ENCODE assay signal across 17 cellular contexts in the genomic region with DNA sequence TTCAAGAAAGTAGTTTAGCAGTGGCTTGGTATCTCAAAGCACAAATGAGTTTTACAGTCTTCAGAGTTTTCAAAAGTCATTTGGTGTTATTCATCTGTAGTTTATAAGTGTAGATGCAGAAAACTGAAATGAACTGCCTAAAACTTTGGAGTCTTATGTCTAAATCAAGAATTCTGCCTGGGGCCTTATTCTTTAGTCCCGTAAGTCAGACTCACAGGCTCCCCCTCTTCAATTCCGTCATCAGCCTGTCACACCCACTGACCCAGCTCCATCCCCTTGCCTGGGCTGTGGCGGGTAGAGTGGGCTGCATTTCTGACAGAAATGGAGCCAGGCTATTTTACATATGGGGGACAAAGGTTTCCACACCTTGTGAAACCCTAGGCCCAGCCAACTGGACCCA. TPM values are rescaled to one million over a fixed set of nuclear protein-coding genes. Genes with fewer than 3 reads are reported as not detected.
DNase-seq lines count a peak whose midpoint lies in the region; ATAC-seq and TF ChIP-seq lines count a peak whose summit lies in the region.
"Had no signal": no experiment of that assay in that cellular context is flagged by ENCODE, and none has a peak within 500 bp of the region (broad histone marks: within the 10 kb centered on the region; RNA-seq: fewer than 3 reads in every experiment).

No MANE protein-coding gene starts in this region.

- no peaks in the 10 kb centered on the region for H3K36me3 ChIP-seq in OCI-LY3 (replicated peaks; ENCODE audit: low read depth, low read length)
- H3K36me3 ChIP-seq: BLaER1 had no signal

- no peak for ATAC-seq in GM18517 (IDR thresholded peaks at IDR 0.05; ENCODE audit: unreplicated experiment)
- ATAC-seq in stimulated activated effector memory CD8-positive, alpha-beta T cell treated with anti-CD3 and anti-CD28 coated beads, Interleukin-12 subunit alpha, Interleukin-12 subunit beta, amount 100 ng/mL, for 72 hours: no peak
- ATAC-seq: A549; CD8-positive, alpha-beta T cell had no signal

- no peaks in the 10 kb centered on the region for H3K9me3 Mint-ChIP-seq in progenitor cell of endocrine pancreas (ENCODE audit: low read depth)
- no peaks in the 10 kb centered on the region for H3K9me3 Mint-ChIP-seq in stimulated activated effector memory CD8-positive, alpha-beta T cell treated with anti-CD3 and anti-CD28 coated beads, Interleukin-12 subunit alpha, Interleukin-12 subunit beta, amount 100 ng/mL, for 72 hours
- H3K9me3 Mint-ChIP-seq: CD8-positive, alpha-beta T cell had no signal

- H3K4me1 Mint-ChIP-seq in progenitor cell of endocrine pancreas (ENCODE audit: low read depth): peaks cover 12% of the 10 kb centered on the region
- H3K4me1 Mint-ChIP-seq in stimulated activated effector memory CD8-positive, alpha-beta T cell treated with anti-CD3 and anti-CD28 coated beads, Interleukin-12 subunit alpha, Interleukin-12 subunit beta, amount 100 ng/mL, for 72 hours: peaks cover 51% of the 10 kb centered on the region

- H3K4me1 ChIP-seq in OCI-LY3 (ENCODE audit: low read length): peaks cover 60% of the 10 kb centered on the region
- H3K4me1 ChIP-seq: A549, BLaER1 had no signal

- peak; percentile 47 for DNase-seq in EH (ENCODE audit: low read depth)
- no peak for DNase-seq in dorsolateral prefrontal cortex
- DNase-seq in progenitor cell of endocrine pancreas (ENCODE audit: low spot score, unreplicated experiment): no peak
- DNase-seq in stimulated activated effector memory CD8-positive, alpha-beta T cell treated with anti-CD3 and anti-CD28 coated beads, Interleukin-12 subunit alpha, Interleukin-12 subunit beta, amount 100 ng/mL, for 72 hours (ENCODE audit: low spot score in 2 of 2): no peak
- DNase-seq in NCI-H510A treated with DMSO at 0.1 percent for 48 hours (lab: John Stamatoyannopoulos, UW): no peak
- no peak for DNase-seq in NCI-H1092 (lab: John Stamatoyannopoulos, UW)
- DNase-seq: CD8-positive, alpha-beta T cell; DMS53; H7; NCI-H1105 treated with DMSO at 0.1 percent for 48 hours; NCI-H1694 treated with DMSO at 0.1 percent for 48 hours; NCI-H524; NCI-H82 had no signal

- H3K27ac ChIP-seq in OCI-LY3 (ENCODE audit: low read length): peak overlapping the region; percentile 86
- peak overlapping the region in 43 of 59 donors; percentile 0 to 93 (median 54) for H3K27ac ChIP-seq in dorsolateral prefrontal cortex
- H3K27ac ChIP-seq: A549, BLaER1 had no signal

- TF ChIP-seq CTCF in OCI-LY3 (IDR thresholded peaks at IDR 0.05; ENCODE audit: low read depth, low read length): no peak
- no peak for TF ChIP-seq CTCF in dorsolateral prefrontal cortex (IDR thresholded peaks at IDR 0.05 in 54 of 56, conservative IDR thresholded peaks at IDR 0.05 in 2 of 56; ENCODE audit: low read depth in 1 of 56, partially characterized antibody in 56 of 56)
- no peak for TF ChIP-seq CTCF in progenitor cell of endocrine pancreas (IDR thresholded peaks at IDR 0.05; ENCODE audit: unreplicated experiment)

- no peaks in the 10 kb centered on the region for H3K36me3 Mint-ChIP-seq in progenitor cell of endocrine pancreas (ENCODE audit: insufficient read depth)
- no peaks in the 10 kb centered on the region for H3K36me3 Mint-ChIP-seq in stimulated activated effector memory CD8-positive, alpha-beta T cell treated with anti-CD3 and anti-CD28 coated beads, Interleukin-12 subunit alpha, Interleukin-12 subunit beta, amount 100 ng/mL, for 72 hours
- H3K36me3 Mint-ChIP-seq: CD8-positive, alpha-beta T cell had no signal

- H3K4me3 ChIP-seq in OCI-LY3 (ENCODE audit: low read length) (peak overlapping the region; percentile 55; the same call in 1 of the 2 replicates), dorsolateral prefrontal cortex (peak overlapping the region in 3 of 59 donors; percentile 1 to 6 (median 3))
- H3K4me3 ChIP-seq: A549, BLaER1 had no signal

- H3K4me2 ChIP-seq in OCI-LY3 (ENCODE audit: low read length): peak overlapping the region; percentile 84
- H3K4me2 ChIP-seq: A549, BLaER1 had no signal

- H3K27ac Mint-ChIP-seq in progenitor cell of endocrine pancreas: peak overlapping the region; percentile 10
- H3K27ac Mint-ChIP-seq in stimulated activated effector memory CD8-positive, alpha-beta T cell treated with anti-CD3 and anti-CD28 coated beads, Interleukin-12 subunit alpha, Interleukin-12 subunit beta, amount 100 ng/mL, for 72 hours: no peak overlapping the region
- H3K27ac Mint-ChIP-seq: CD8-positive, alpha-beta T cell had no signal

- H4K20me1 ChIP-seq in OCI-LY3 (ENCODE audit: insufficient read depth, low read length): peaks cover 8% of the 10 kb centered on the region; the same call in 1 of the 2 replicates
- H4K20me1 ChIP-seq: BLaER1 had no signal

- H2AFZ ChIP-seq in OCI-LY3 (ENCODE audit: low read depth, low read length): no peak overlapping the region

- H3K4me3 Mint-ChIP-seq in progenitor cell of endocrine pancreas (ENCODE audit: low read depth): no peak overlapping the region
- H3K4me3 Mint-ChIP-seq in stimulated activated effector memory CD8-positive, alpha-beta T cell treated with anti-CD3 and anti-CD28 coated beads, Interleukin-12 subunit alpha, Interleukin-12 subunit beta, amount 100 ng/mL, for 72 hours: no peak overlapping the region
- H3K4me3 Mint-ChIP-seq: CD8-positive, alpha-beta T cell had no signal

- H3K27me3 ChIP-seq in OCI-LY3 (ENCODE audit: low read depth, low read length) (no peaks in the 10 kb centered on the region), dorsolateral prefrontal cortex (no peaks in the 10 kb centered on the region)
- H3K27me3 ChIP-seq: BLaER1 had no signal

- peaks cover 3% of the 10 kb centered on the region for H3K27me3 Mint-ChIP-seq in progenitor cell of endocrine pancreas

- no peaks in the 10 kb centered on the region for H3K9me3 ChIP-seq in OCI-LY3 (ENCODE audit: insufficient read depth, low read length)
- H3K9me3 ChIP-seq: A549, BLaER1 had no signal

- intact Hi-C loops in dorsolateral prefrontal cortex (cut with DNase I): no loop called here

- peaks cover 92% of the 10 kb centered on the region for H3K79me2 ChIP-seq in OCI-LY3 (ENCODE audit: low read length)

- H3K9ac ChIP-seq in OCI-LY3 (ENCODE audit: low read length): peak overlapping the region; percentile 53; the same call in 1 of the 2 replicates
- H3K9ac ChIP-seq: BLaER1 had no signal

RNA-seq across cellular contexts. Expression of a gene that starts 44.3 kb away (rescaled TPM):
- total RNA-seq in dorsolateral prefrontal cortex (100 to 1,000 TPM in 86 of 120 experiments, 10 to 100 TPM in 34; 56.5 to 140 (median 109) TPM), progenitor cell of endocrine pancreas (6.1 and 7.5 TPM in 2 replicates)
